1 cellular context compared by ENCODE assay signal in genomic region chr19:13842294-13843103, GRCh38.
TF ChIP-seq lines count a peak whose summit lies in the region.

No MANE protein-coding gene starts in this region.

TF ChIP-seq in GM12878, 131 proteins besides CTCF, POLR2A, EP300 and RAD21 (continued from another document and continues in another):
- TF ChIP-seq PAX5 (IDR thresholded peaks at IDR 0.05; ENCODE audit: borderline replicate concordance, low read depth, low read length) (no peak), TCF12 (IDR thresholded peaks at IDR 0.05; ENCODE audit: low read depth, low read length) (peak; percentile 51; the same call in 1 of the 2 replicates), KAT2A (conservative IDR thresholded peaks at IDR 0.05; ENCODE audit: control insufficient read depth, low read depth, low read length) (no peak), IRF4 (IDR thresholded peaks at IDR 0.05; ENCODE audit: low read depth, low read length) (no peak), BCL3 (IDR thresholded peaks at IDR 0.05; ENCODE audit: borderline replicate concordance, insufficient read depth, low read depth, low read length, poor library complexity, severe bottlenecking) (no peak), SIN3A (IDR thresholded peaks at IDR 0.05; ENCODE audit: low read depth, low read length) (no peak), HCFC1 (IDR thresholded peaks at IDR 0.05; ENCODE audit: low read length) (no peak), HDAC2 (IDR thresholded peaks at IDR 0.05) (no peak), SRF (IDR thresholded peaks at IDR 0.05; ENCODE audit: low read depth in 2 of 2, low read length in 2 of 2) (no peak), RAD51 (IDR thresholded peaks at IDR 0.05) (peak; percentile 38; the same call in 1 of the 2 replicates), MTA3 (IDR thresholded peaks at IDR 0.05; ENCODE audit: borderline replicate concordance, low read length) (no peak), MYB (IDR thresholded peaks at IDR 0.05; ENCODE audit: borderline replicate concordance, low read depth, low read length) (no peak), E2F4 (IDR thresholded peaks at IDR 0.05; ENCODE audit: low read depth, low read length) (no peak), USF2 (IDR thresholded peaks at IDR 0.05; ENCODE audit: borderline replicate concordance, low read depth, low read length) (peak; percentile 43), TAF1 (IDR thresholded peaks at IDR 0.05; ENCODE audit: borderline replicate concordance, low read depth, low read length) (peak; percentile 70), ATF2 (IDR thresholded peaks at IDR 0.05; ENCODE audit: low read length) (no peak), HDGF (IDR thresholded peaks at IDR 0.05) (no peak), NRF1 (conservative IDR thresholded peaks at IDR 0.05; ENCODE audit: low read depth, low read length) (no peak), BCL11A (IDR thresholded peaks at IDR 0.05; ENCODE audit: low read depth, low read length) (no peak), FOXM1 (IDR thresholded peaks at IDR 0.05; ENCODE audit: low read depth, low read length) (no peak), MEF2B (IDR thresholded peaks at IDR 0.05; ENCODE audit: partially characterized antibody, poor library complexity, severe bottlenecking) (peak; percentile 43), LARP7 (IDR thresholded peaks at IDR 0.05) (peak; percentile 95), SMC3 (IDR thresholded peaks at IDR 0.05; ENCODE audit: borderline replicate concordance, low read length) (no peak), RFX5 (IDR thresholded peaks at IDR 0.05; ENCODE audit: low read depth, low read length) (no peak), FOS (IDR thresholded peaks at IDR 0.05; ENCODE audit: borderline replicate concordance, extremely low read depth, insufficient read length) (no peak), YY1 (IDR thresholded peaks at IDR 0.05; ENCODE audit: low read depth, low read length) (peak; percentile 71; the same call in 1 of the 2 replicates), ZNF592 (IDR thresholded peaks at IDR 0.05) (no peak), ELK1 (IDR thresholded peaks at IDR 0.05; ENCODE audit: low read depth, low read length) (no peak), SUZ12 (IDR thresholded peaks at IDR 0.05; ENCODE audit: unreplicated experiment) (no peak), STAT3 (IDR thresholded peaks at IDR 0.05; ENCODE audit: low read depth, low read length) (no peak), ESRRA (IDR thresholded peaks at IDR 0.05; ENCODE audit: low read length) (no peak), CBX3 (IDR thresholded peaks at IDR 0.05; ENCODE audit: borderline replicate concordance, low read depth) (no peak), MAX (IDR thresholded peaks at IDR 0.05; ENCODE audit: low read depth, low read length) (no peak), IRF5 (IDR thresholded peaks at IDR 0.05; ENCODE audit: borderline replicate concordance) (no peak), BCLAF1 (IDR thresholded peaks at IDR 0.05) (no peak; the same call in 1 of the 2 replicates), CBFB (IDR thresholded peaks at IDR 0.05; ENCODE audit: low read depth) (no peak), WRNIP1 (IDR thresholded peaks at IDR 0.05; ENCODE audit: borderline replicate concordance, low read depth, low read length) (no peak), RCOR1 (conservative IDR thresholded peaks at IDR 0.05; ENCODE audit: low read depth, low read length) (no peak), HDAC6 (IDR thresholded peaks at IDR 0.05; ENCODE audit: unreplicated experiment) (no peak), ZSCAN29 (IDR thresholded peaks at IDR 0.05) (no peak), ETV6 (conservative IDR thresholded peaks at IDR 0.05 in 1 of 2, IDR thresholded peaks at IDR 0.05 in 1 of 2; ENCODE audit: borderline replicate concordance in 1 of 2, low read depth in 1 of 2) (no peak), E2F8 (IDR thresholded peaks at IDR 0.05; ENCODE audit: low read depth, partially characterized antibody) (no peak)
